ENCODE assay signal across 8 cellular contexts in the genomic region with DNA sequence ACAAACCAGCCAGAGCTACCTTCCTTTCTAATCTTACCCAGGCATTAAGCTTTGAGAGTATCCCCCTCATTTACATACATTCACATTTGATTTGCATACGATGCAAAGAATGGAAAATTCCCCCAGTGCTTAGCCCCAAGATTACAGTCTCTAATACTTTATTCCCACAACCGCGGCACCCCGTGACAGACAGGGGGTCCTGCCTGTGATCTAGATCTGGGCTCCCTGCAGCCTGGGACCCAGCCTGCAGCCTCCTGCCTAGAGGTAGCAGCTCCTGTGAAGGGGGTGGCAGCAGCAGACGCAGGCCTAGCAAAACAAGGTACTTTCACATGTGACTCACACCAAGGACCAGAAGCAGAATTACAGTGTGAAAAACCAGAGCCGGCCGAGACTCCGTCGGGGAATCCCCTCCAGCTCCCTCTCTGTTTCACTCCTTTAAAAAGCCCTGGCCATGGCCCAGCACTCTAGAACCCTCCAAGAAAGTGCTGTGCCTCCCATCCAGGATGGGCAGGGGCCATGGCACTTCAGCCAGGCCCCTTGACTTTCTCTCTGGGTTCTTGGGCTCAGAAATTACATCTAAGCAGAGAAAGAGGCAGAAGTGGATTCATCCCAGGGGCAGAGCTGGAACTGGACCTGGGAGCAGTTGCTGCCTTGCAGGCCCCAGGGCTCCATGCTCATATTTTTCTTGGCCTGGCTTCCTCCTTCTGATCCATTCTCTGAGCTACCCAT. TPM values are rescaled to one million over a fixed set of nuclear protein-coding genes. Genes with fewer than 3 reads are reported as not detected.
A peak's percentile ranks its signal among the peaks of the same experiment; 100 is the strongest.
DNase-seq lines count a peak whose midpoint lies in the region; ATAC-seq lines count a peak whose summit lies in the region.

No MANE protein-coding gene starts in this region.

- H3K27ac ChIP-seq in mesodermal cell (ENCODE audit: low read depth, low read length, severe bottlenecking) (peak overlapping the region; percentile 81), thymus (ENCODE audit: low read depth) (peak overlapping the region; percentile 87)

- no peaks in the 10 kb centered on the region for H3K9me3 ChIP-seq in mesodermal cell (ENCODE audit: control insufficient read depth, low read length)
- H3K9me3 ChIP-seq in thymus (ENCODE audit: control insufficient read depth) = no peaks in the 10 kb centered on the region

- 16 to 21% methylated on average over 8 to 9 of the region's 9 CpGs for WGBS in mesodermal cell (ENCODE audit: insufficient coverage in 2 of 2), 2 experiments
- WGBS in thymus = 48% methylated on average over 9 of the region's 9 CpGs

- DNase-seq in RPMI8226 (peak; percentile 75), left lobe of liver (ENCODE audit: low spot score) (no peak), HCEC 1CT (no peak)
- DNase-seq in activated naive CD4-positive, alpha-beta T cell treated with anti-CD3 and anti-CD28 coated beads, Interleukin-2, amount 50 U/mL, for 16 hours = peak; percentile 85

- no peaks in the 10 kb centered on the region for H3K36me3 ChIP-seq in mesodermal cell (ENCODE audit: control insufficient read depth, insufficient read depth, low read length)
- no peaks in the 10 kb centered on the region for H3K36me3 ChIP-seq in thymus (ENCODE audit: control insufficient read depth, insufficient read depth)

- ATAC-seq in GM18499 (IDR thresholded peaks at IDR 0.05; ENCODE audit: insufficient read depth, unreplicated experiment) (peak; percentile 59), HG02678 (IDR thresholded peaks at IDR 0.05; ENCODE audit: unreplicated experiment) (peak; percentile 79), left lobe of liver (no peak)

- H3K27me3 ChIP-seq in thymus (ENCODE audit: control insufficient read depth, insufficient read depth) = no peaks in the 10 kb centered on the region

- H3K4me3 ChIP-seq in mesodermal cell (ENCODE audit: extremely low read depth, insufficient read depth, low read length, poor library complexity, severe bottlenecking) (no peak overlapping the region), thymus (ENCODE audit: low read length) (no peak overlapping the region)

- peaks cover 15% of the 10 kb centered on the region for H3K4me1 ChIP-seq in mesodermal cell (ENCODE audit: control insufficient read depth, insufficient read depth, low read length, poor library complexity, severe bottlenecking)
- peaks cover 81% of the 10 kb centered on the region for H3K4me1 ChIP-seq in thymus (ENCODE audit: control insufficient read depth, insufficient read depth, low read length)

RNA-seq across cellular contexts. Expression of a gene that starts 14.0 kb away (rescaled TPM):
- polyA plus RNA-seq in mesodermal cell (2013, experiment 1 of 2) = 11.9 TPM
- 11.9 TPM for polyA plus RNA-seq in mesodermal cell (2013, experiment 2 of 2)
- polyA plus RNA-seq in thymus = 247 TPM
- total RNA-seq in left lobe of liver = 3.1 TPM

Comparison
In these comparisons a context has a peak if more than half of its experiments do, and no peak if none do; other contexts are left out.
1. DNase-seq: peak in RPMI8226 (single experiment) and activated naive CD4-positive, alpha-beta T cell treated with anti-CD3 and anti-CD28 coated beads, Interleukin-2, amount 50 U/mL, for 16 hours (single experiment); none in left lobe of liver (single experiment) and HCEC 1CT (single experiment).